In the genomic region with DNA sequence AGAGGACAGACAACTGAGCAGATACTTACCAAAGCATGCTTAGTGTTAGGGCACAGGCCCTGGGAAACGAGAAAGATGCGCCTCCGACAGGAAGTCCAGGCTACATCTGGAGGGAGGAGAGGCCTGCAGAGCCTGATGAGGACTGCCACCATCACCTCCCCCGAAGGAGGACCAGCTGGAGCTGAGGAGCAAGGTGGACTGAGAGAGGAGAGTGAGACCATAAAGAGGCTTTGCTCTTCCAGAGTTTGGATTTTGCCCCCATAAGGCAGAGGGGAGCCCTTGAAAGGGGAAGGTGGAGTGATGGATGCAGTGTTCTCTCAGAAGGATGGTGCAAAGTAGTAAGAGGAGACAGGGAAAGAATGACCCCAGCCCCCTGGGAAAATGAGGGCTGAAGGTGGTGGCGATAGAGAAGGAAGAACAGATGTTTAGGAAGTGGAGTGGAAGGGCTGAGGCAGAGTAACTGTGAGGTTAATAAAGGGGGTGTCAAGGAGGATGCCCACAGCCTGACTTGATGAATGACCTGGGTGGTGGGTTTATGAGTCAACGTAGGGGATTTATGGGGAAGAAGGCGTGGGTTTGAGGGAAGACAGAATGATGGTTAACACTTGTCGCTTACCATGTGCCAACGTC, we compare ENCODE assay signal across 7 cellular contexts. TPM values are rescaled to one million over a fixed set of nuclear protein-coding genes. Genes with fewer than 3 reads are reported as not detected.
A peak's percentile ranks its signal among the peaks of the same experiment; 100 is the strongest.
DNase-seq lines count a peak whose midpoint lies in the region; ATAC-seq and TF ChIP-seq lines count a peak whose summit lies in the region.

No MANE protein-coding gene starts in this region.

- peak overlapping the region; percentile 63 for H2AK9ac ChIP-seq in IMR-90 (replicated peaks; ENCODE audit: low read depth, low read length, poor library complexity)

- H4K91ac ChIP-seq in IMR-90 (ENCODE audit: insufficient read depth, low read depth, low read length): peak overlapping the region; percentile 58

- peak overlapping the region; percentile 50; the same call in 1 of the 2 replicates for H3K56ac ChIP-seq in IMR-90 (ENCODE audit: extremely low read depth, insufficient read depth, low read length)

- H3K27ac ChIP-seq in IMR-90 (ENCODE audit: insufficient read depth, low read length) (peak overlapping the region; percentile 85), iPS-20b (ENCODE audit: low read length) (peak overlapping the region; percentile 68), stomach (peak overlapping the region; percentile 91 to 99 (median 96))

- CTCF ChIA-PET in IMR-90 (lab: Yijun Ruan, JAX): no interaction called here

- peak overlapping the region; percentile 24 for H2AK5ac ChIP-seq in IMR-90 (ENCODE audit: low read depth, low read length)

- H3K14ac ChIP-seq in IMR-90 (replicated peaks; ENCODE audit: low read depth, low read length): peak overlapping the region; percentile 54

- H4K5ac ChIP-seq in IMR-90 (ENCODE audit: low read depth, low read length): peak overlapping the region; percentile 56

- TF ChIP-seq POLR2A in IMR-90 (IDR thresholded peaks at IDR 0.05; ENCODE audit: low read depth, low read length) (no peak), stomach (IDR thresholded peaks at IDR 0.05) (no peak)

- no peak overlapping the region for H2BK20ac ChIP-seq in IMR-90 (ENCODE audit: low read depth, low read length)

- 80% methylated on average over 1 of the region's 9 CpGs; no CpG with 5 or more reads in 1 of the 2 experiments for WGBS in IMR-90 (ENCODE audit: extremely low coverage in 2 of 2, insufficient read length in 1 of 2), 2 experiments
- 43 to 66% (median 53%) methylated on average over 9 of the region's 9 CpGs for WGBS in stomach, 5 donors

- H3K4me1 ChIP-seq in IMR-90 (ENCODE audit: control insufficient read depth, insufficient read depth, low read length): peaks cover 22% of the 10 kb centered on the region
- peaks cover 32% of the 10 kb centered on the region; the same call in 1 of the 2 replicates for H3K4me1 ChIP-seq in iPS-20b (ENCODE audit: insufficient read depth, low read length)
- H3K4me1 ChIP-seq in stomach: peaks cover 23 to 46% (median 42%) of the 10 kb centered on the region in 4 donors

- H3K9me3 ChIP-seq in IMR-90 (ENCODE audit: control insufficient read depth, insufficient read depth, low read length) (no peaks in the 10 kb centered on the region), iPS-20b (ENCODE audit: insufficient read depth, low read depth, low read length) (no peaks in the 10 kb centered on the region), stomach (no peaks in the 10 kb centered on the region)

- no peak overlapping the region for H2BK15ac ChIP-seq in IMR-90 (ENCODE audit: low read depth, low read length)

- DNase-seq in ELR (ENCODE audit: low read depth) (peak; percentile 35), IMR-90 (peak; percentile 35), stomach (no peak)
- DNase-seq in activated T-cell treated with anti-CD3 and anti-CD28 coated beads, Interleukin-2, amount 50 U/mL, for 1 hour: peak; percentile 21

- H3K9ac ChIP-seq in IMR-90 (ENCODE audit: low read depth, low read length) (peak overlapping the region; percentile 78), iPS-20b (ENCODE audit: low read depth, low read length) (peak overlapping the region; percentile 87)

- TF ChIP-seq RAD21 in IMR-90 (IDR thresholded peaks at IDR 0.05; ENCODE audit: low read length): no peak

- in situ Hi-C loops in IMR-90 (cut with MboI; ENCODE audit: low sequenced_read_pairs): no loop called here

- TF ChIP-seq EP300 in stomach (IDR thresholded peaks at IDR 0.05): no peak

- H3K9me1 ChIP-seq in IMR-90 (ENCODE audit: insufficient read depth, low read length): peaks cover 13% of the 10 kb centered on the region

- peaks cover 3 to 22% of the 10 kb centered on the region in 2 experiments; a peak in 2 of 4 replicates for H3K79me1 ChIP-seq in IMR-90 (ENCODE audit: low read depth in 1 of 2, low read length in 2 of 2)

- dilution Hi-C loops in IMR-90 (cut with HindIII; ENCODE audit: low sequenced_read_pairs, unreplicated experiment): no loop called here

- peaks cover 34% of the 10 kb centered on the region for H4K20me1 ChIP-seq in IMR-90 (ENCODE audit: insufficient read depth, low read length)

- no peak for TF ChIP-seq CTCF in IMR-90 (conservative IDR thresholded peaks at IDR 0.05; ENCODE audit: low read depth, low read length)
- no peak for TF ChIP-seq CTCF in stomach (IDR thresholded peaks at IDR 0.05)

- H3K4me2 ChIP-seq in IMR-90 (ENCODE audit: low read depth, low read length): peak overlapping the region; percentile 81

- peak overlapping the region; percentile 86 to 91 for H4K8ac ChIP-seq in IMR-90 (ENCODE audit: low read depth in 2 of 2, low read length in 2 of 2)

- H3K36me3 ChIP-seq in IMR-90 (ENCODE audit: control insufficient read depth, insufficient read depth, low read length) (no peaks in the 10 kb centered on the region), iPS-20b (ENCODE audit: insufficient read depth, low read depth, low read length) (no peaks in the 10 kb centered on the region), stomach (no peaks in the 10 kb centered on the region)

- H2BK5ac ChIP-seq in IMR-90 (ENCODE audit: low read depth, low read length, poor library complexity, severe bottlenecking): peak overlapping the region; percentile 73

- BruUV-seq in IMR-90 (replicated peaks; lab: Mats Ljungman, UMichigan): no TSS peak

- intact Hi-C loops in IMR-90 (cut with micrococcal nuclease) (loop anchor here (5.0 kb wide), 1 partner anchor 524 kb away; no protein-coding TSS in a partner anchor), stomach (cut with DNase I; ENCODE audit: low total_unique reads) (no loop called here)

- peak overlapping the region; percentile 0; the same call in 1 of the 2 replicates for H3K18ac ChIP-seq in IMR-90 (ENCODE audit: low read depth, low read length)

- peak overlapping the region; percentile 95 for H2AFZ ChIP-seq in IMR-90 (replicated peaks; ENCODE audit: low read length, poor library complexity)

- H3K4ac ChIP-seq in IMR-90 (ENCODE audit: low read depth, low read length): peak overlapping the region; percentile 42

- POLR2A ChIA-PET in IMR-90 (lab: Charles Lee; ENCODE audit: unreplicated experiment): no interaction called here

- no peaks in the 10 kb centered on the region for H3K27me3 ChIP-seq in IMR-90 (ENCODE audit: control insufficient read depth, insufficient read depth, low read length)
- 0 out of 2 replicates have a peak, but pooled peaks cover 6% of the 10 kb centered on the region for H3K27me3 ChIP-seq in iPS-20b (ENCODE audit: insufficient read depth, low read length)
- H3K27me3 ChIP-seq in stomach: no peaks in the 10 kb centered on the region

- ATAC-seq in IMR-90 (ENCODE audit: low read depth): no peak
- ATAC-seq in GM21526 (IDR thresholded peaks at IDR 0.05; ENCODE audit: low FRiP score, unreplicated experiment): no peak
- ATAC-seq in HG03175 (IDR thresholded peaks at IDR 0.05; ENCODE audit: unreplicated experiment): no peak

- H3K4me3 ChIP-seq in IMR-90 (ENCODE audit: insufficient read depth, low read depth, low read length): peak overlapping the region; percentile 72; the same call in 1 of the 2 replicates
- H3K4me3 ChIP-seq in iPS-20b (ENCODE audit: low read length): peak overlapping the region; percentile 69
- H3K4me3 ChIP-seq in stomach: peak overlapping the region; percentile 62 to 99 (median 90)

- H2BK120ac ChIP-seq in IMR-90 (ENCODE audit: low read depth, low read length): 0 out of 2 replicates have a peak overlapping the region, but pooled peaks have one; percentile 2

- H3K23ac ChIP-seq in IMR-90 (ENCODE audit: low read depth, low read length): peak overlapping the region; percentile 73

TF ChIP-seq in IMR-90, 13 proteins besides CTCF, POLR2A, EP300 and RAD21:
- TF ChIP-seq, protein P1, sequence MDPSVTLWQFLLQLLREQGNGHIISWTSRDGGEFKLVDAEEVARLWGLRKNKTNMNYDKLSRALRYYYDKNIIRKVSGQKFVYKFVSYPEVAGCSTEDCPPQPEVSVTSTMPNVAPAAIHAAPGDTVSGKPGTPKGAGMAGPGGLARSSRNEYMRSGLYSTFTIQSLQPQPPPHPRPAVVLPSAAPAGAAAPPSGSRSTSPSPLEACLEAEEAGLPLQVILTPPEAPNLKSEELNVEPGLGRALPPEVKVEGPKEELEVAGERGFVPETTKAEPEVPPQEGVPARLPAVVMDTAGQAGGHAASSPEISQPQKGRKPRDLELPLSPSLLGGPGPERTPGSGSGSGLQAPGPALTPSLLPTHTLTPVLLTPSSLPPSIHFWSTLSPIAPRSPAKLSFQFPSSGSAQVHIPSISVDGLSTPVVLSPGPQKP (IDR thresholded peaks at IDR 0.05; ENCODE audit: borderline replicate concordance, low read depth, low read length): no peak
- TF ChIP-seq BHLHE40 (IDR thresholded peaks at IDR 0.05; ENCODE audit: low read depth, low read length) (no peak), RCOR1 (IDR thresholded peaks at IDR 0.05; ENCODE audit: insufficient replicate concordance, low read length) (no peak), MAFK (IDR thresholded peaks at IDR 0.05; ENCODE audit: low read depth, low read length) (no peak), MXI1 (IDR thresholded peaks at IDR 0.05; ENCODE audit: borderline replicate concordance, low read depth, low read length) (no peak), CEBPB (IDR thresholded peaks at IDR 0.05; ENCODE audit: low read depth, low read length) (no peak), FOS (IDR thresholded peaks at IDR 0.05; ENCODE audit: low read depth, low read length) (no peak), CHD1 (IDR thresholded peaks at IDR 0.05; ENCODE audit: low read depth, low read length) (no peak), NFE2L2 (IDR thresholded peaks at IDR 0.05; ENCODE audit: low read depth, low read length) (no peak)
- TF ChIP-seq, protein P2, sequence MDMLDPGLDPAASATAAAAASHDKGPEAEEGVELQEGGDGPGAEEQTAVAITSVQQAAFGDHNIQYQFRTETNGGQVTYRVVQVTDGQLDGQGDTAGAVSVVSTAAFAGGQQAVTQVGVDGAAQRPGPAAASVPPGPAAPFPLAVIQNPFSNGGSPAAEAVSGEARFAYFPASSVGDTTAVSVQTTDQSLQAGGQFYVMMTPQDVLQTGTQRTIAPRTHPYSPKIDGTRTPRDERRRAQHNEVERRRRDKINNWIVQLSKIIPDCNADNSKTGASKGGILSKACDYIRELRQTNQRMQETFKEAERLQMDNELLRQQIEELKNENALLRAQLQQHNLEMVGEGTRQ (IDR thresholded peaks at IDR 0.05; ENCODE audit: low read depth, low read length): no peak
TF ChIP-seq in IMR-90: peak in this region for 0.

RNA-seq across cellular contexts. Expression of a gene that starts 1.1 kb away (rescaled TPM):
- 2.7 and 5.0 TPM in 2 replicates for total RNA-seq in IMR-90 (2012; rRNA removed)
- polyA plus RNA-seq in IMR-90 (2012; rRNA removed): 9.7 and 12.1 TPM in 2 replicates
- 4.5 and 6.3 TPM in 2 replicates for polyA plus RNA-seq in IMR-90 (2012; cell fraction: cytosol; rRNA removed)
- 22.9 and 37.4 TPM in 2 replicates for polyA plus RNA-seq in IMR-90 (2012; cell fraction: nucleus; rRNA removed; ENCODE audit: low replicate concordance)
- 10 to 100 TPM in 4 of 5 donors, 1 to 10 TPM in 1; 5.4 to 34.4 (median 20.0) TPM for total RNA-seq in stomach
- polyA plus RNA-seq in stomach: 1 to 10 TPM; 5.9 to 7.2 (median 6.0) TPM
